ENCODE assay signal across 22 cellular contexts in the genomic region with DNA sequence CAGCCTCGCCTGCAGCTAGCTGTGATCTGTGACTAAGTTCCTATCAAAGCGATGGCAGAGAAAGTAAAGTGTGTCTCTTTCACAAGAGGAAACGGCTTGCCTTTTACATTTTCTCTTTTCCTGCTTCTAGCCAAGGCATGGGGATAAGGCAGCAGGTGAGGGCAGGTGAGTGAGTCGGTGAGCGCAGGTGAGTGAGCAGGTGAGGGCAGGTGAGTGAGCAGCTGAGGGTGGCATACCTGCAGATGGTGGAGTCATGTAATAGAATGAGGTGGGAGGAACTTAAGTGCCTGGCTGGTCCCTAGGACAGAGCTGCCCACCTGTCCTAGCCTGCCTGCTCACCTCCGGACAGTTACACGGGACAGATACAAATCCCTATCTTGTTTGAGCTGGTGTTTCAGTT.
"Had no signal": no experiment of that assay in that cellular context is flagged by ENCODE, and none has a peak within 500 bp of the region (broad histone marks: within the 10 kb centered on the region; RNA-seq: fewer than 3 reads in every experiment).

No MANE protein-coding gene starts in this region.

- H3K4me1 ChIP-seq: esophagus muscularis mucosa, gastroesophageal sphincter, heart left ventricle, sigmoid colon had no signal

- H3K4me3 Mint-ChIP-seq: activated B cell treated with CpG ODN at 0.5 μM for 24 hours; activated CD4-positive, alpha-beta T cell treated with anti-CD3 and anti-CD28 coated beads for 36 hours; activated naive CD8-positive, alpha-beta T cell treated with anti-CD3 and anti-CD28 coated beads, Interleukin-2, amount 50 U/mL, for 24 hours; activated T-cell treated with anti-CD3 and anti-CD28 coated beads, Interleukin-2, amount 50 U/mL, for 4 hours; dendritic cell treated with granulocyte-macrophage colony-stimulating factor and Interleukin-4, amounts not matched to agents 40 ng/mL and 50 ng/mL, for 4 days; stimulated activated naive B cell treated with anti-CD40 and anti-IgM and Interleukin-4, amounts not matched to agents 10 μg/mL and 1 μg/mL and 100 μg/mL, for 72 hours; T-helper 17 cell; type B pancreatic cell had no signal

- H3K27ac ChIP-seq: esophagus muscularis mucosa, gastroesophageal sphincter, heart left ventricle, sigmoid colon had no signal

- H3K27me3 ChIP-seq: esophagus muscularis mucosa, gastroesophageal sphincter, heart left ventricle, sigmoid colon had no signal

- H3K4me3 ChIP-seq: esophagus muscularis mucosa, gastroesophageal sphincter, heart left ventricle, sigmoid colon had no signal

- FAIRE-seq: endometrium, islet of Langerhans had no signal

- H3K4me1 Mint-ChIP-seq: activated B cell treated with CpG ODN at 0.5 μM for 24 hours; activated CD4-positive, alpha-beta T cell treated with anti-CD3 and anti-CD28 coated beads for 36 hours; activated naive CD8-positive, alpha-beta T cell treated with anti-CD3 and anti-CD28 coated beads, Interleukin-2, amount 50 U/mL, for 24 hours; stimulated activated naive B cell treated with anti-CD40 and anti-IgM and Interleukin-4, amounts not matched to agents 10 μg/mL and 1 μg/mL and 100 μg/mL, for 72 hours had no signal

- DNase-seq: activated B cell treated with CpG ODN at 0.5 μM for 24 hours; activated CD4-positive, alpha-beta T cell treated with anti-CD3 and anti-CD28 coated beads for 36 hours; activated CD4-positive, alpha-beta T cell treated with anti-CD3 and anti-CD28 coated beads, Interleukin-2, amount 50 U/mL, for 4 hours; activated CD8-positive, alpha-beta memory T cell treated with anti-CD3 and anti-CD28 coated beads, Interleukin-2, amount 50 U/mL, for 48 hours; activated naive CD4-positive, alpha-beta T cell treated with Interleukin-2 at 50 U/mL for 16 hours; activated naive CD8-positive, alpha-beta T cell treated with anti-CD3 and anti-CD28 coated beads, Interleukin-2, amount 50 U/mL, for 24 hours; activated T-cell treated with anti-CD3 and anti-CD28 coated beads, Interleukin-2, amount 50 U/mL, for 4 hours; effector CD4-positive, alpha-beta T cell; heart left ventricle; left cardiac atrium; sigmoid colon; stimulated activated CD4-positive, alpha-beta T cell treated with anti-CD3 and anti-CD28 coated beads, Interleukin-2, amount 100 ng/mL, for 48 hours; stimulated activated CD8-positive, alpha-beta memory T cell treated with anti-CD3 and anti-CD28 coated beads, Interleukin-4, amount 100 ng/mL, for 48 hours; stimulated activated naive B cell treated with anti-CD40 and anti-IgM and Interleukin-4, amounts not matched to agents 10 μg/mL and 1 μg/mL and 100 μg/mL, for 72 hours; SW 1271; T-helper 17 cell had no signal

- H3K27ac Mint-ChIP-seq: activated B cell treated with CpG ODN at 0.5 μM for 24 hours; activated CD4-positive, alpha-beta T cell treated with anti-CD3 and anti-CD28 coated beads for 36 hours; activated naive CD8-positive, alpha-beta T cell treated with anti-CD3 and anti-CD28 coated beads, Interleukin-2, amount 50 U/mL, for 24 hours; dendritic cell treated with granulocyte-macrophage colony-stimulating factor and Interleukin-4, amounts not matched to agents 40 ng/mL and 50 ng/mL, for 4 days; stimulated activated naive B cell treated with anti-CD40 and anti-IgM and Interleukin-4, amounts not matched to agents 10 μg/mL and 1 μg/mL and 100 μg/mL, for 72 hours; T-helper 17 cell; type B pancreatic cell had no signal

- H3K27me3 Mint-ChIP-seq: activated B cell treated with CpG ODN at 0.5 μM for 24 hours; activated CD4-positive, alpha-beta T cell treated with anti-CD3 and anti-CD28 coated beads for 36 hours; activated naive CD8-positive, alpha-beta T cell treated with anti-CD3 and anti-CD28 coated beads, Interleukin-2, amount 50 U/mL, for 24 hours; dendritic cell treated with granulocyte-macrophage colony-stimulating factor and Interleukin-4, amounts not matched to agents 40 ng/mL and 50 ng/mL, for 4 days; stimulated activated naive B cell treated with anti-CD40 and anti-IgM and Interleukin-4, amounts not matched to agents 10 μg/mL and 1 μg/mL and 100 μg/mL, for 72 hours; T-helper 17 cell; type B pancreatic cell had no signal

- H3K9me3 Mint-ChIP-seq: activated B cell treated with CpG ODN at 0.5 μM for 24 hours; activated T-cell treated with anti-CD3 and anti-CD28 coated beads, Interleukin-2, amount 50 U/mL, for 4 hours had no signal

- ATAC-seq: activated CD4-positive, alpha-beta T cell treated with anti-CD3 and anti-CD28 coated beads for 36 hours; activated naive CD8-positive, alpha-beta T cell treated with anti-CD3 and anti-CD28 coated beads, Interleukin-2, amount 50 U/mL, for 24 hours; activated T-cell treated with anti-CD3 and anti-CD28 coated beads, Interleukin-2, amount 50 U/mL, for 4 hours; gastroesophageal sphincter; heart left ventricle; left cardiac atrium; stimulated activated naive B cell treated with anti-CD40 and anti-IgM and Interleukin-4, amounts not matched to agents 10 μg/mL and 1 μg/mL and 100 μg/mL, for 72 hours; T-helper 17 cell had no signal
